In genomic region chr2:23632831-23633395, GRCh38 we compare ENCODE assay signal across 23 cellular contexts.
"Had no signal": no experiment of that assay in that cellular context is flagged by ENCODE, and none has a peak within 500 bp of the region (broad histone marks: within the 10 kb centered on the region; RNA-seq: fewer than 3 reads in every experiment).

No MANE protein-coding gene starts in this region.

- H3K36me3 ChIP-seq: heart left ventricle, left ventricle myocardium inferior, right atrium auricular region, right lobe of liver, suprapubic skin, thoracic aorta, tibial artery, upper lobe of right lung had no signal

- H2AFZ ChIP-seq: parathyroid adenoma had no signal

- H3K9ac ChIP-seq: parathyroid adenoma had no signal

- H3K4me3 ChIP-seq: heart left ventricle, left ventricle myocardium inferior, mucosa of descending colon, right atrium auricular region, right lobe of liver, smooth muscle cell, suprapubic skin, thoracic aorta, tibial artery, upper lobe of right lung had no signal

- H3K9me3 ChIP-seq: heart left ventricle, left ventricle myocardium inferior, mucosa of descending colon, right atrium auricular region, right lobe of liver, suprapubic skin, thoracic aorta, tibial artery, upper lobe of right lung had no signal

- H3K27me3 ChIP-seq: heart left ventricle, right atrium auricular region, right lobe of liver, suprapubic skin, tibial artery, upper lobe of right lung had no signal

- DNase-seq: hypothalamus; immature natural killer cell; left ventricle myocardium inferior; midbrain; mucosa of descending colon; naive thymus-derived CD4-positive, alpha-beta T cell; nucleus accumbens; stimulated activated CD4-positive, alpha-beta T cell treated with anti-CD3 and anti-CD28 coated beads, Interleukin-12 subunit alpha, Interleukin-12 subunit beta, amount 100 ng/mL, for 4 hours; stimulated activated CD4-positive, alpha-beta T cell treated with anti-CD3 and anti-CD28 coated beads, Interleukin-15, amount 100 ng/mL, for 24 hours; stimulated activated CD4-positive, alpha-beta T cell treated with anti-CD3 and anti-CD28 coated beads, Interleukin-4, amount 100 ng/mL, for 24 hours; stimulated activated naive CD4-positive, alpha-beta T cell; tibial artery; trophoblast cell; upper lobe of right lung had no signal

- H3K27ac ChIP-seq: heart left ventricle, left ventricle myocardium inferior, parathyroid adenoma, right atrium auricular region, right lobe of liver, suprapubic skin, thoracic aorta, tibial artery, upper lobe of right lung had no signal

- H3K4me2 ChIP-seq: smooth muscle cell had no signal

- ATAC-seq: heart left ventricle; mucosa of descending colon; naive thymus-derived CD4-positive, alpha-beta T cell; natural killer cell treated with Interleukin-12 subunit alpha and Interleukin-12 subunit beta and Interleukin-15 and Interleukin-18, amount 100 ng/mL, for 72 hours; right lobe of liver; stimulated activated effector memory CD8-positive, alpha-beta T cell treated with anti-CD3 and anti-CD28 coated beads, Interleukin-12 subunit alpha, Interleukin-12 subunit beta, amount 100 ng/mL, for 72 hours; upper lobe of right lung had no signal

- H3K4me1 ChIP-seq: parathyroid adenoma, right lobe of liver, suprapubic skin had no signal
